8 cellular contexts compared by ENCODE assay signal in genomic region chr3:45011756-45012441, GRCh38. TPM values are rescaled to one million over a fixed set of nuclear protein-coding genes. Genes with fewer than 3 reads are reported as not detected.
DNase-seq lines count a peak whose midpoint lies in the region; ATAC-seq and TF ChIP-seq lines count a peak whose summit lies in the region.

No MANE protein-coding gene starts in this region.

- no peak overlapping the region for H3K4me3 Mint-ChIP-seq in activated naive CD8-positive, alpha-beta T cell treated with anti-CD3 and anti-CD28 coated beads, Interleukin-2, amount 50 U/mL, for 24 hours

- H3K4me3 ChIP-seq in SK-N-SH (ENCODE audit: low read depth in 2 of 2, low read length in 1 of 2) = peak overlapping the region in 1 of 2 experiments; percentile 31; a peak in 3 of 4 replicates
- peak overlapping the region in 1 of 2 donors; percentile 4 for H3K4me3 ChIP-seq in gastroesophageal sphincter

- ATAC-seq in GM19395 (IDR thresholded peaks at IDR 0.05; ENCODE audit: unreplicated experiment) (peak; percentile 56), gastroesophageal sphincter (peak; percentile 93)
- no peak for ATAC-seq in activated naive CD8-positive, alpha-beta T cell treated with anti-CD3 and anti-CD28 coated beads, Interleukin-2, amount 50 U/mL, for 24 hours

- H3K36me3 ChIP-seq in SK-N-SH (replicated peaks in 1 of 2; ENCODE audit: control insufficient read depth in 1 of 2, insufficient read depth in 2 of 2, low read length in 1 of 2) (peaks cover 8 to 12% of the 10 kb centered on the region in 2 experiments), gastroesophageal sphincter (peaks cover 0 to 51% of the 10 kb centered on the region in 2 donors)

- H2AFZ ChIP-seq in SK-N-SH (ENCODE audit: low read depth) = no peak overlapping the region

- no peaks in the 10 kb centered on the region for H3K9me2 ChIP-seq in SK-N-SH

- no peaks in the 10 kb centered on the region for H3K27me3 Mint-ChIP-seq in activated naive CD8-positive, alpha-beta T cell treated with anti-CD3 and anti-CD28 coated beads, Interleukin-2, amount 50 U/mL, for 24 hours

- no peak overlapping the region for H3K27ac Mint-ChIP-seq in activated naive CD8-positive, alpha-beta T cell treated with anti-CD3 and anti-CD28 coated beads, Interleukin-2, amount 50 U/mL, for 24 hours

- no peaks in the 10 kb centered on the region for H3K79me2 ChIP-seq in SK-N-SH (ENCODE audit: insufficient read depth)

- no peaks in the 10 kb centered on the region for H3K9me3 Mint-ChIP-seq in activated naive CD8-positive, alpha-beta T cell treated with anti-CD3 and anti-CD28 coated beads, Interleukin-2, amount 50 U/mL, for 24 hours

- H3K9ac ChIP-seq in SK-N-SH = peak overlapping the region; percentile 65

- H3K9me3 ChIP-seq in SK-N-SH (no peaks in the 10 kb centered on the region), gastroesophageal sphincter (no peaks in the 10 kb centered on the region)

- CTCF ChIA-PET in SK-N-SH (lab: Yijun Ruan, JAX) = interaction anchor here (0.8 to 1.4 kb wide), 6 partner anchors 17 to 649 kb away, joined by 3 to 5 read pairs (median 4); no protein-coding TSS in a partner anchor

- TF ChIP-seq POLR2A in gastroesophageal sphincter (IDR thresholded peaks at IDR 0.05) = no peak

- peaks cover 25 to 28% of the 10 kb centered on the region in 2 experiments for H3K4me1 ChIP-seq in SK-N-SH (ENCODE audit: control insufficient read depth in 1 of 2, insufficient read depth in 2 of 2, low read depth in 1 of 2, low read length in 1 of 2)
- H3K4me1 ChIP-seq in gastroesophageal sphincter = peaks cover 6 to 43% (median 26%) of the 10 kb centered on the region in 3 donors

- 33% methylated on average over 7 of the region's 7 CpGs for WGBS in SK-N-SH (ENCODE audit: low lambda C conversion rate)
- 18 to 36% methylated on average over 7 of the region's 7 CpGs for WGBS in gastroesophageal sphincter (ENCODE audit: low coverage in 1 of 2), 2 donors

- H3K27me3 ChIP-seq in SK-N-SH (ENCODE audit: insufficient read depth) (no peaks in the 10 kb centered on the region), gastroesophageal sphincter (no peaks in the 10 kb centered on the region)

- POLR2A ChIA-PET in SK-N-SH (lab: Yijun Ruan, JAX) = no interaction called here

- H3K36me3 Mint-ChIP-seq in activated naive CD8-positive, alpha-beta T cell treated with anti-CD3 and anti-CD28 coated beads, Interleukin-2, amount 50 U/mL, for 24 hours (ENCODE audit: low read depth) = peaks cover 48% of the 10 kb centered on the region

- DNase-seq in SK-N-SH (no peak), renal cortical epithelial cell (ENCODE audit: low read depth) (peak; percentile 94), cerebellum (ENCODE audit: low spot score) (no peak), DMS114 treated with DMSO at 0.1 percent for 48 hours (lab: John Stamatoyannopoulos, UW; ENCODE audit: unreplicated experiment) (no peak), NCI-H526 treated with DMSO at 0.1 percent for 48 hours (lab: John Stamatoyannopoulos, UW) (no peak)
- no peak for DNase-seq in activated naive CD8-positive, alpha-beta T cell treated with anti-CD3 and anti-CD28 coated beads, Interleukin-2, amount 50 U/mL, for 24 hours

- no peak for TF ChIP-seq CTCF in SK-N-SH (IDR thresholded peaks at IDR 0.05)
- TF ChIP-seq CTCF in gastroesophageal sphincter (IDR thresholded peaks at IDR 0.05) = no peak

- H3K27ac ChIP-seq in SK-N-SH (ENCODE audit: low read depth in 2 of 2, low read length in 1 of 2) = peak overlapping the region; percentile 78 to 87
- H3K27ac ChIP-seq in gastroesophageal sphincter = peak overlapping the region; percentile 83 to 93 (median 88)

- H3K4me2 ChIP-seq in SK-N-SH = peak overlapping the region; percentile 66

- TF ChIP-seq RAD21 in SK-N-SH (IDR thresholded peaks at IDR 0.05; ENCODE audit: low read length) = no peak

- H4K20me1 ChIP-seq in SK-N-SH (ENCODE audit: insufficient read depth) = no peaks in the 10 kb centered on the region

- peaks cover 10% of the 10 kb centered on the region for H3K4me1 Mint-ChIP-seq in activated naive CD8-positive, alpha-beta T cell treated with anti-CD3 and anti-CD28 coated beads, Interleukin-2, amount 50 U/mL, for 24 hours

- peaks cover 26% of the 10 kb centered on the region for H3F3A ChIP-seq in SK-N-SH (replicated peaks; ENCODE audit: insufficient read depth)

- peak in 1 of 2 experiments; percentile 32; a peak in 1 of 4 replicates for TF ChIP-seq EP300 in SK-N-SH (IDR thresholded peaks at IDR 0.05; ENCODE audit: borderline replicate concordance in 1 of 2, low read depth in 1 of 2, low read length in 1 of 2)
- no peak for TF ChIP-seq EP300 in gastroesophageal sphincter (IDR thresholded peaks at IDR 0.05)

TF ChIP-seq in SK-N-SH, 30 proteins besides CTCF, POLR2A, EP300 and RAD21 (continues in another document):
- TF ChIP-seq MXI1 (IDR thresholded peaks at IDR 0.05; ENCODE audit: low read depth, low read length) (no peak), TCF12 (IDR thresholded peaks at IDR 0.05) (peak; percentile 61), SIN3A (IDR thresholded peaks at IDR 0.05; ENCODE audit: borderline replicate concordance, low read depth, low read length) (no peak), USF2 (IDR thresholded peaks at IDR 0.05; ENCODE audit: borderline replicate concordance, low read depth, low read length) (no peak), EZH2phosphoT487 (IDR thresholded peaks at IDR 0.05; ENCODE audit: borderline replicate concordance, low read depth) (no peak), TAF1 (IDR thresholded peaks at IDR 0.05; ENCODE audit: borderline replicate concordance, low read depth, low read length) (no peak), JUND (IDR thresholded peaks at IDR 0.05) (peak; percentile 24; the same call in 1 of the 2 replicates), USF1 (IDR thresholded peaks at IDR 0.05; ENCODE audit: borderline replicate concordance, low read depth) (no peak), ZBTB33 (IDR thresholded peaks at IDR 0.05; ENCODE audit: borderline replicate concordance, low read depth) (no peak), POLR2AphosphoS5 (IDR thresholded peaks at IDR 0.05; ENCODE audit: low read depth, low read length) (0 out of 2 replicates have a peak, but pooled peaks have one; percentile 20), SMC3 (IDR thresholded peaks at IDR 0.05; ENCODE audit: low read depth, low read length) (no peak), FOXM1 (IDR thresholded peaks at IDR 0.05; ENCODE audit: low read depth) (no peak), RCOR1 (IDR thresholded peaks at IDR 0.05; ENCODE audit: low read length) (no peak), GABPA (IDR thresholded peaks at IDR 0.05; ENCODE audit: low read depth) (no peak)

RNA-seq across cellular contexts. Expression of gene CLEC3B, which starts 14.2 kb away (rescaled TPM):
- polyA plus RNA-seq in SK-N-SH (2012; rRNA removed) = 0.16 and 0.46 TPM in 2 replicates
- polyA plus RNA-seq in SK-N-SH (2012; cell fraction: cytosol; rRNA removed) = 0.05 and 0.23 TPM in 2 replicates
- 2.1 and 3.1 TPM in 2 replicates for polyA plus RNA-seq in SK-N-SH (2012; cell fraction: nucleus; rRNA removed)
- total RNA-seq in gastroesophageal sphincter (100 to 1,000 TPM in 1 of 4 donors, 10 to 100 TPM in 3; 20.4 to 127 (median 77.6) TPM), renal cortical epithelial cell (0.55 TPM in 1 of 2 replicates, not detected in the other), cerebellum (17.1 TPM)

RNA-seq across cellular contexts. Expression of gene EXOSC7, which starts 35.9 kb away (rescaled TPM):
- 83.5 and 96.4 TPM in 2 replicates for polyA plus RNA-seq in SK-N-SH (2012; rRNA removed)
- 94.3 and 94.9 TPM in 2 replicates for polyA plus RNA-seq in SK-N-SH (2012; cell fraction: cytosol; rRNA removed)
- polyA plus RNA-seq in SK-N-SH (2012; cell fraction: nucleus; rRNA removed) = 66.6 and 68.4 TPM in 2 replicates
- total RNA-seq in gastroesophageal sphincter (10 to 100 TPM; 40.6 to 52.8 (median 46.0) TPM), renal cortical epithelial cell (59.4 and 63.9 TPM in 2 replicates), cerebellum (25.5 TPM)

RNA-seq across cellular contexts. Expression of gene ZDHHC3, which starts 35.9 kb away (rescaled TPM):
- 60.7 and 72.3 TPM in 2 replicates for polyA plus RNA-seq in SK-N-SH (2012; rRNA removed)
- polyA plus RNA-seq in SK-N-SH (2012; cell fraction: cytosol; rRNA removed) = 45.7 and 63.4 TPM in 2 replicates
- polyA plus RNA-seq in SK-N-SH (2012; cell fraction: nucleus; rRNA removed) = 51.3 and 65.3 TPM in 2 replicates
- total RNA-seq in gastroesophageal sphincter (10 to 100 TPM; 66.6 to 91.2 (median 78.5) TPM), renal cortical epithelial cell (59.9 and 81.4 TPM in 2 replicates), cerebellum (45.0 TPM)

Comparison
In these comparisons a context has a peak if more than half of its experiments do, and no peak if none do; other contexts are left out.
1. RNA of gene CLEC3B, which starts 14.2 kb away (total RNA-seq): 20.4 to 127 TPM in gastroesophageal sphincter and 17.1 TPM in cerebellum (single experiment); 0.55 TPM in renal cortical epithelial cell; every median in the first group is over 10 times any median in the second.